Comparison of ENCODE assay signal across 21 cellular contexts in genomic region chr18:21820811-21821143, GRCh38.
"Had no signal": no experiment of that assay in that cellular context is flagged by ENCODE, and none has a peak within 500 bp of the region (broad histone marks: within the 10 kb centered on the region; RNA-seq: fewer than 3 reads in every experiment).

No MANE protein-coding gene starts in this region.

- ATAC-seq: natural killer cell; sciatic nerve; stimulated activated effector memory CD8-positive, alpha-beta T cell treated with anti-CD3 and anti-CD28 coated beads, Interleukin-12 subunit alpha, Interleukin-12 subunit beta, amount 100 ng/mL, for 72 hours; stimulated activated naive CD8-positive, alpha-beta T cell treated with anti-CD3 and anti-CD28 coated beads, Interleukin-15, amount 100 ng/mL, for 72 hours had no signal

- DNase-seq: kidney; left colon; left ventricle myocardium inferior; naive B cell; natural killer cell; nephron progenitor cell; pancreas; posterior cingulate gyrus; spleen; stimulated activated CD4-positive, alpha-beta T cell treated with anti-CD3 and anti-CD28 coated beads, Interleukin-4, amount 100 ng/mL, for 24 hours; stimulated activated naive CD4-positive, alpha-beta T cell; stimulated activated naive CD8-positive, alpha-beta T cell treated with anti-CD3 and anti-CD28 coated beads, Interleukin-15, amount 100 ng/mL, for 72 hours; substantia nigra; uterus had no signal

- H3K4me1 ChIP-seq: prostate gland, right atrium auricular region, spleen, uterus had no signal

- H3K27ac ChIP-seq: left ventricle myocardium inferior, neural progenitor cell, pancreas, prostate gland, right atrium auricular region, spleen, tibial nerve, uterus had no signal

- H3K9me3 ChIP-seq: left ventricle myocardium inferior, pancreas, prostate gland, right atrium auricular region, spleen, tibial nerve, uterus had no signal

- H2AFZ ChIP-seq: neural progenitor cell had no signal

- H3K36me3 ChIP-seq: prostate gland, right atrium auricular region, uterus had no signal

- H3K4me3 ChIP-seq: left ventricle myocardium inferior, lung, neural progenitor cell, pancreas, prostate gland, right atrium auricular region, spleen, tibial nerve, uterus had no signal

- H3K9ac ChIP-seq: neural progenitor cell had no signal

- H3K4me2 ChIP-seq: neural progenitor cell had no signal

- H3K27me3 ChIP-seq: neural progenitor cell, pancreas, right atrium auricular region, spleen, tibial nerve, uterus had no signal
